9 cellular contexts compared by ENCODE assay signal in the genomic region with DNA sequence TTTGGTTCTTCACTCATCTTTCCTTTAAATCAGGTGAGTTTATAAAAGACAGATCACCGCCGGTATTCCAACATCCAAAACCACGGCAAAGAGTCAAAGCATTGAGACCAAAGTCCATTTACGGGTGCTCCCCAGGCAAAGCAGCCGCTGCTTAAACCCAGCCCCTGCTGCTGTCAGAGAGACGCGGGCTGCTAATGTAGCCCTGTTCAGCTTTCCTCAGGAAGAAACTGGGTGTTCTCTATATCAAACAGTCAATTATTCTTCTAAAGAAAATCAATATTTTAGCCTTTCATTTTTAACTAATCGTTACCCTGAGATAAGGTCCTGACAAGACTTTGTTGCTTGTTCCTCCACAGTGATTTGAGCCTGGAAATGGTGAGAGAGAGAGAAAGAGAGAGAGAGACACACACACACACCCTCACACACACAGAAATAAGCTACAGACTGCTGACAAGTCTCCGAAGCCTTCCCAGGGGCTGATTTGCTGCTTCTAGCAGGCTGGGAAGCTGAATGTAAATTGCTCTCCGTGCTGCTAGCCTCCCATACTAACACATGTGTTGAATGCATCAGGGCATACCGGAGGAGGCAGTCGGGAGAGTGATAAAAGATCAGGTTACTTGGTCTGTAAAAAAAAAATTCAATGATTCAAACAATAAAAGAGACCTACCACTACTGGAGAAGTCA.
DNase-seq lines count a peak whose midpoint lies in the region; ATAC-seq and TF ChIP-seq lines count a peak whose summit lies in the region.
"Had no signal": no experiment of that assay in that cellular context is flagged by ENCODE, and none has a peak within 500 bp of the region (broad histone marks: within the 10 kb centered on the region; RNA-seq: fewer than 3 reads in every experiment).

No MANE protein-coding gene starts in this region.

- H3K36me3 Mint-ChIP-seq in natural killer cell treated with Interleukin-12 subunit alpha and Interleukin-12 subunit beta and Interleukin-15 and Interleukin-18, amount 100 ng/mL, for 72 hours = peaks cover 11% of the 10 kb centered on the region

- DNase-seq in MG63 = peak; percentile 41
- DNase-seq in activated T-cell treated with anti-CD3 and anti-CD28 coated beads, Interleukin-2, amount 50 U/mL, for 1 hour = peak; percentile 17
- peak; percentile 71 for DNase-seq in fibroblast of the aortic adventitia (ENCODE audit: low read depth)
- DNase-seq in natural killer cell treated with Interleukin-12 subunit alpha and Interleukin-12 subunit beta and Interleukin-15 and Interleukin-18, amount 100 ng/mL, for 72 hours (ENCODE audit: low spot score) = no peak
- DNase-seq in NCI-H187 treated with DMSO at 0.1 percent for 48 hours (lab: John Stamatoyannopoulos, UW) = no peak
- no peak for DNase-seq in cortex of kidney (lab: John Stamatoyannopoulos, UW)

- H3K27me3 ChIP-seq in MG63 (no peaks in the 10 kb centered on the region), thymus (ENCODE audit: control insufficient read depth, insufficient read depth) (no peaks in the 10 kb centered on the region)

- peaks cover 13 to 15% of the 10 kb centered on the region in 2 donors for H3K27me3 Mint-ChIP-seq in natural killer cell treated with Interleukin-12 subunit alpha and Interleukin-12 subunit beta and Interleukin-15 and Interleukin-18, amount 100 ng/mL, for 72 hours

- peak overlapping the region; percentile 47 to 77 for H3K27ac Mint-ChIP-seq in natural killer cell treated with Interleukin-12 subunit alpha and Interleukin-12 subunit beta and Interleukin-15 and Interleukin-18, amount 100 ng/mL, for 72 hours

- H3K4me1 ChIP-seq in ES-I3 (ENCODE audit: insufficient read depth, low read length) = peaks cover 19% of the 10 kb centered on the region
- no peaks in the 10 kb centered on the region for H3K4me1 ChIP-seq in thymus (ENCODE audit: control insufficient read depth, insufficient read depth, low read length)

- peak; percentile 42 to 58 for ATAC-seq in natural killer cell treated with Interleukin-12 subunit alpha and Interleukin-12 subunit beta and Interleukin-15 and Interleukin-18, amount 100 ng/mL, for 72 hours
- ATAC-seq: K562 had no signal

- H3K9ac ChIP-seq in ES-I3 (ENCODE audit: low read depth, low read length) = peak overlapping the region; percentile 36; the same call in 1 of the 2 replicates

- no peak overlapping the region for H3K27ac ChIP-seq in thymus (ENCODE audit: low read depth)

- 11% methylated on average over 12 of the region's 12 CpGs for WGBS in thymus

- H3K9me3 Mint-ChIP-seq in natural killer cell treated with Interleukin-12 subunit alpha and Interleukin-12 subunit beta and Interleukin-15 and Interleukin-18, amount 100 ng/mL, for 72 hours = peaks cover 10% of the 10 kb centered on the region

- no peaks in the 10 kb centered on the region for H3K36me3 ChIP-seq in ES-I3 (ENCODE audit: insufficient read depth, low read length)
- no peaks in the 10 kb centered on the region for H3K36me3 ChIP-seq in MG63
- H3K36me3 ChIP-seq in thymus (ENCODE audit: control insufficient read depth, insufficient read depth) = no peaks in the 10 kb centered on the region

- H3K9me3 ChIP-seq in ES-I3 (ENCODE audit: control insufficient read depth, insufficient read depth, low read length) (peaks cover 5% of the 10 kb centered on the region; the same call in 1 of the 2 replicates), MG63 (no peaks in the 10 kb centered on the region; the same call in 1 of the 2 replicates), thymus (ENCODE audit: control insufficient read depth) (no peaks in the 10 kb centered on the region)

- H3K4me3 ChIP-seq in MG63 = peak overlapping the region; percentile 48
- H3K4me3 ChIP-seq in fibroblast of the aortic adventitia (ENCODE audit: low read depth, low read length) = peak overlapping the region; percentile 58
- peak overlapping the region; percentile 1 for H3K4me3 ChIP-seq in thymus (ENCODE audit: low read length)
- H3K4me3 ChIP-seq: K562 had no signal

- H3K4me3 Mint-ChIP-seq in natural killer cell treated with Interleukin-12 subunit alpha and Interleukin-12 subunit beta and Interleukin-15 and Interleukin-18, amount 100 ng/mL, for 72 hours = peak overlapping the region; percentile 83

- TF ChIP-seq CTCF in fibroblast of the aortic adventitia (IDR thresholded peaks at IDR 0.05; ENCODE audit: insufficient read depth, low read length) = peak; percentile 13

- H3K4me1 Mint-ChIP-seq in natural killer cell treated with Interleukin-12 subunit alpha and Interleukin-12 subunit beta and Interleukin-15 and Interleukin-18, amount 100 ng/mL, for 72 hours (ENCODE audit: low read depth in 2 of 2) = peaks cover 10 to 32% of the 10 kb centered on the region in 2 donors

Comparison
In these comparisons a context has a peak if more than half of its experiments do, and no peak if none do; other contexts are left out.
1. DNase-seq: peak in MG63 (single experiment), activated T-cell treated with anti-CD3 and anti-CD28 coated beads, Interleukin-2, amount 50 U/mL, for 1 hour (single experiment) and fibroblast of the aortic adventitia (single experiment); none in natural killer cell treated with Interleukin-12 subunit alpha and Interleukin-12 subunit beta and Interleukin-15 and Interleukin-18, amount 100 ng/mL, for 72 hours (single experiment), NCI-H187 treated with DMSO at 0.1 percent for 48 hours (single experiment) and cortex of kidney (single experiment).
2. H3K4me3 ChIP-seq: peak in every context shown above with its lines; median percentile 58 in fibroblast of the aortic adventitia; 48 in MG63; 1 in thymus.